28 cellular contexts compared by ENCODE assay signal in the genomic region with DNA sequence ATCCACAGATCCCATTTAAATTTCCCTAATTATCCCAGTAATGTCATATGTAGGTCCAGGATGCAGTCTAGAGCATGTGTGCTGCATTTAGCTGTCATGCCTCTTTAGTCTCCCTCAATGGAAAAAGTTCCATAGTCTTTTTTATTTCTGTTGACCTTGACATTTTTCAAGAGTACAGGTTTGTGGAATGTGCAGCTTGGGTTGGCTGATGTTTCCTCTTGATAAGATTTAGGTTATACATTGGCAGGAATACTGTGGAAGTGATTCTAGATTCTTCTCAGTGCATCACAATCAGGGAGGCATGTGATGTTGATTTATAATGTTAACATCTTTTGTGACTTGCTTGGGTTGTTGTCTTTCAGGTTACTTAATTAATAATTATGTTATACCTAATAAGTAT.
"Had no signal": no experiment of that assay in that cellular context is flagged by ENCODE, and none has a peak within 500 bp of the region (broad histone marks: within the 10 kb centered on the region; RNA-seq: fewer than 3 reads in every experiment).

No MANE protein-coding gene starts in this region.

- ATAC-seq: activated CD4-positive, CD25-positive, alpha-beta regulatory T cell treated with anti-CD3 and anti-CD28 coated beads, Interleukin-2, amount 50 U/mL, for 24 hours; activated CD8-positive, alpha-beta T cell treated with anti-CD3 and anti-CD28 coated beads for 36 hours; activated T-cell treated with anti-CD3 and anti-CD28 coated beads, Interleukin-2, amount 50 U/mL, for 4 hours; activated T-helper 17 cell treated with anti-CD3 and anti-CD28 coated beads, Interleukin-2, amount 50 U/mL, for 72 hours; esophagus mucosa; T-helper 17 cell had no signal

- FAIRE-seq: astrocyte, bronchial epithelial cell, endometrium, frontal cortex had no signal

- DNase-seq: activated B cell treated with CpG ODN at 0.5 μM for 24 hours; activated CD4-positive, alpha-beta T cell treated with anti-CD3 and anti-CD28 coated beads for 48 hours; activated CD4-positive, alpha-beta T cell treated with anti-CD3 and anti-CD28 coated beads, Interleukin-2, amount 50 U/mL, for 1 hour; activated CD4-positive, alpha-beta T cell treated with anti-CD3 and anti-CD28 coated beads, Interleukin-2, amount 50 U/mL, for 48 hours; activated CD8-positive, alpha-beta memory T cell treated with anti-CD3 and anti-CD28 coated beads for 24 hours; activated CD8-positive, alpha-beta T cell treated with anti-CD3 and anti-CD28 coated beads for 36 hours; activated effector memory CD4-positive, alpha-beta T cell treated with Interleukin-2 at 50 U/mL for 16 hours; activated gamma-delta T cell treated with Interleukin-2 at 50 U/mL for 16 hours; activated naive CD4-positive, alpha-beta T cell treated with anti-CD3 and anti-CD28 coated beads, Interleukin-2, amount 50 U/mL, for 16 hours; activated naive CD4-positive, alpha-beta T cell treated with Interleukin-2 at 50 U/mL for 16 hours; activated T-cell treated with anti-CD3 and anti-CD28 coated beads, Interleukin-2, amount 50 U/mL, for 4 hours; amniotic stem cell; anterior cingulate cortex; brain microvascular endothelial cell; effector CD8-positive, alpha-beta T cell; foreskin fibroblast; glutamatergic neuron; T-helper 1 cell; T-helper 17 cell; WERI-Rb-1 had no signal

- H3K27ac ChIP-seq: brain microvascular endothelial cell, coronary artery, WERI-Rb-1 had no signal

- H3K4me3 ChIP-seq: coronary artery had no signal

- H3K27me3 ChIP-seq: brain microvascular endothelial cell had no signal
